8 cellular contexts compared by ENCODE assay signal in genomic region chr6:157314705-157315321, GRCh38. TPM values are rescaled to one million over a fixed set of nuclear protein-coding genes. Genes with fewer than 3 reads are reported as not detected.
DNase-seq lines count a peak whose midpoint lies in the region; ATAC-seq and TF ChIP-seq lines count a peak whose summit lies in the region.

No MANE protein-coding gene starts in this region.

- peaks cover 16% of the 10 kb centered on the region for H3K4me1 Mint-ChIP-seq in activated T-helper 1 cell treated with anti-CD3 and anti-CD28 coated beads, Interleukin-12 subunit alpha, Interleukin-12 subunit beta, Interleukin-2, Interleukin-4 antibody, amounts not matched to agents 30 ng/mL and 10 ng/mL and 1 ng/mL, durations not matched to agents 14 hours and 24 hours and 36 hours (ENCODE audit: low read depth)
- peaks cover 7 to 11% of the 10 kb centered on the region in 2 donors for H3K4me1 Mint-ChIP-seq in stimulated activated naive B cell treated with anti-CD40 and anti-IgM and Interleukin-4, amounts not matched to agents 10 μg/mL and 1 μg/mL and 100 μg/mL, for 72 hours

- H3K27me3 Mint-ChIP-seq in activated T-helper 1 cell treated with anti-CD3 and anti-CD28 coated beads, Interleukin-12 subunit alpha, Interleukin-12 subunit beta, Interleukin-2, Interleukin-4 antibody, amounts not matched to agents 30 ng/mL and 10 ng/mL and 1 ng/mL, durations not matched to agents 14 hours and 24 hours and 36 hours (ENCODE audit: insufficient read depth), result no peaks in the 10 kb centered on the region
- no peaks in the 10 kb centered on the region for H3K27me3 Mint-ChIP-seq in stimulated activated naive B cell treated with anti-CD40 and anti-IgM and Interleukin-4, amounts not matched to agents 10 μg/mL and 1 μg/mL and 100 μg/mL, for 72 hours

- H3K4me3 Mint-ChIP-seq in activated T-helper 1 cell treated with anti-CD3 and anti-CD28 coated beads, Interleukin-12 subunit alpha, Interleukin-12 subunit beta, Interleukin-2, Interleukin-4 antibody, amounts not matched to agents 30 ng/mL and 10 ng/mL and 1 ng/mL, durations not matched to agents 14 hours and 24 hours and 36 hours, result no peak overlapping the region
- no peak overlapping the region for H3K4me3 Mint-ChIP-seq in stimulated activated naive B cell treated with anti-CD40 and anti-IgM and Interleukin-4, amounts not matched to agents 10 μg/mL and 1 μg/mL and 100 μg/mL, for 72 hours

- TF ChIP-seq CTCF in AG09319 (IDR thresholded peaks at IDR 0.05; ENCODE audit: low read depth, low read length), result peak; percentile 87

- DNase-seq in AG09319 (ENCODE audit: extremely low read depth, low read depth), result peak; percentile 54
- DNase-seq in activated T-helper 1 cell treated with anti-CD3 and anti-CD28 coated beads, Interleukin-12 subunit alpha, Interleukin-12 subunit beta, Interleukin-2, Interleukin-4 antibody, amounts not matched to agents 30 ng/mL and 10 ng/mL and 1 ng/mL, durations not matched to agents 14 hours and 24 hours and 36 hours (ENCODE audit: low spot score), result peak; percentile 32
- no peak for DNase-seq in left ventricle myocardium superior
- DNase-seq in stimulated activated naive B cell treated with anti-CD40 and anti-IgM and Interleukin-4, amounts not matched to agents 10 μg/mL and 1 μg/mL and 100 μg/mL, for 72 hours, result no peak
- DNase-seq in GDM1 (lab: John Stamatoyannopoulos, UW), result no peak

- ATAC-seq in GM18907 (IDR thresholded peaks at IDR 0.05; ENCODE audit: unreplicated experiment) (peak; percentile 84), HG03196 (IDR thresholded peaks at IDR 0.05; ENCODE audit: unreplicated experiment) (peak; percentile 74), left ventricle myocardium superior (peak; percentile 64), HG03095 (IDR thresholded peaks at IDR 0.05; ENCODE audit: unreplicated experiment) (no peak)
- ATAC-seq in stimulated activated naive B cell treated with anti-CD40 and anti-IgM and Interleukin-4, amounts not matched to agents 10 μg/mL and 1 μg/mL and 100 μg/mL, for 72 hours (replicated peaks), result peak; percentile 80 to 89

- intact Hi-C loops in activated T-helper 1 cell treated with anti-CD3 and anti-CD28 coated beads, Interleukin-12 subunit alpha, Interleukin-12 subunit beta, Interleukin-2, Interleukin-4 antibody, amounts not matched to agents 30 ng/mL and 10 ng/mL and 1 ng/mL, durations not matched to agents 14 hours and 24 hours and 36 hours (cut with micrococcal nuclease), result loop anchor here (1.0 to 2.0 kb wide), 6 partner anchors 20 to 758 kb away; partner anchors contain the start of gene ZDHHC14
- intact Hi-C loops in left ventricle myocardium superior (cut with micrococcal nuclease), result loop anchor here (5.0 kb wide), 1 partner anchor 352 kb away; no protein-coding TSS in a partner anchor

- H3K36me3 Mint-ChIP-seq in activated T-helper 1 cell treated with anti-CD3 and anti-CD28 coated beads, Interleukin-12 subunit alpha, Interleukin-12 subunit beta, Interleukin-2, Interleukin-4 antibody, amounts not matched to agents 30 ng/mL and 10 ng/mL and 1 ng/mL, durations not matched to agents 14 hours and 24 hours and 36 hours (ENCODE audit: low read depth), result peaks cover 24% of the 10 kb centered on the region
- H3K36me3 Mint-ChIP-seq in stimulated activated naive B cell treated with anti-CD40 and anti-IgM and Interleukin-4, amounts not matched to agents 10 μg/mL and 1 μg/mL and 100 μg/mL, for 72 hours, result peaks cover 40 to 45% of the 10 kb centered on the region in 2 donors

- no peak overlapping the region for H3K27ac Mint-ChIP-seq in activated T-helper 1 cell treated with anti-CD3 and anti-CD28 coated beads, Interleukin-12 subunit alpha, Interleukin-12 subunit beta, Interleukin-2, Interleukin-4 antibody, amounts not matched to agents 30 ng/mL and 10 ng/mL and 1 ng/mL, durations not matched to agents 14 hours and 24 hours and 36 hours
- H3K27ac Mint-ChIP-seq in stimulated activated naive B cell treated with anti-CD40 and anti-IgM and Interleukin-4, amounts not matched to agents 10 μg/mL and 1 μg/mL and 100 μg/mL, for 72 hours, result no peak overlapping the region

- H3K9me3 Mint-ChIP-seq in activated T-helper 1 cell treated with anti-CD3 and anti-CD28 coated beads, Interleukin-12 subunit alpha, Interleukin-12 subunit beta, Interleukin-2, Interleukin-4 antibody, amounts not matched to agents 30 ng/mL and 10 ng/mL and 1 ng/mL, durations not matched to agents 14 hours and 24 hours and 36 hours, result no peaks in the 10 kb centered on the region
- no peaks in the 10 kb centered on the region for H3K9me3 Mint-ChIP-seq in stimulated activated naive B cell treated with anti-CD40 and anti-IgM and Interleukin-4, amounts not matched to agents 10 μg/mL and 1 μg/mL and 100 μg/mL, for 72 hours

RNA-seq across cellular contexts. Expression of gene TMEM242, which starts 8.5 kb away (rescaled TPM):
- 10.1 and 12.7 TPM in 2 replicates for total RNA-seq in activated T-helper 1 cell treated with anti-CD3 and anti-CD28 coated beads, Interleukin-12 subunit alpha, Interleukin-12 subunit beta, Interleukin-2, Interleukin-4 antibody, amounts not matched to agents 30 ng/mL and 10 ng/mL and 1 ng/mL, durations not matched to agents 14 hours and 24 hours and 36 hours
- 19.4 TPM for total RNA-seq in left ventricle myocardium superior

Comparison
In these comparisons a context has a peak if more than half of its experiments do, and no peak if none do; other contexts are left out.
1. DNase-seq: peak in AG09319 (single experiment) and activated T-helper 1 cell treated with anti-CD3 and anti-CD28 coated beads, Interleukin-12 subunit alpha, Interleukin-12 subunit beta, Interleukin-2, Interleukin-4 antibody, amounts not matched to agents 30 ng/mL and 10 ng/mL and 1 ng/mL, durations not matched to agents 14 hours and 24 hours and 36 hours (single experiment); none in left ventricle myocardium superior (single experiment), stimulated activated naive B cell treated with anti-CD40 and anti-IgM and Interleukin-4, amounts not matched to agents 10 μg/mL and 1 μg/mL and 100 μg/mL, for 72 hours (single experiment) and GDM1 (single experiment).